1 cellular context compared by ENCODE assay signal in the genomic region with DNA sequence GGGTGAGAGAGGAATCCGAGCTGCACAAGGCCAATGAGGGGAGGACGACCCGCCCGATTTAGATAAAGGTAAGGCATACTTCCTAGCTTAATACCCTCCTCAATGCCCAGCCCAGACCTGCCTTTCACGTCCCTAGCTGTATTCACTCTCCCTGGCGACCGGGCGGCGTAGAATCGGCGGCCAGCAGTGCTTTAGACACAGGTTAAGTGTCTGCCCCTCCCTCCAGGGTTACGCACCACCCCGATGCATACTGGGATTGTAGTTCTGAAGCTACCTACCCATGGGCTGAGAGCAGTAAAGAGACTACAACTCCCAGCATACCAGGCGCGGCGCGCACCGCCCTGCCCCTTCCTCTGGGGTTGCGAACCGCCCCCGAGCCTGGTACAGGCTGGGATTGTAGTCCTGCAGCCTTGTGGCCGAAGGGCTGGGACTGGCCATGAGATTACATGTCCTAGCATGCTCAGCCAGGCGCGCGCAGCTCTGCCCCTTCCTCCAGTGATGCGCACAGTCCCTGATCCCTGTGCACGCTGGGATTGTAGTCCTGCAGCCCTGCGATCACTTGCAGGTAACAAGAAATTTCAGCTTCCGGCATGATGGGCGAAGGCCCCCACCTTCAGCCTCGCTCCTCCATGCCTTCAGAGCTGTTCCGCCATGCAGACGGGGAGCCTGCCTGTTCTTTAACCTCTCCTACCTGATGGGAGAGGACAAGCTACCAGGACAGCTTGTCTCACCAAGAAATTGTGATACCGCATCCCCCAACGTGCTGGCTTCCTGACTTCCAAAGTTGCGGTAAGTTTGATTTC.
TF ChIP-seq lines count a peak whose summit lies in the region.

No MANE protein-coding gene starts in this region.

TF ChIP-seq in GM12878, 131 proteins besides CTCF, POLR2A, EP300 and RAD21 (continued from another document):
- TF ChIP-seq ASH2L (IDR thresholded peaks at IDR 0.05; ENCODE audit: borderline replicate concordance, low read depth) = 0 out of 2 replicates have a peak, but pooled peaks have one; percentile 20
- peak; percentile 70; the same call in 1 of the 2 replicates for TF ChIP-seq TBL1XR1 (IDR thresholded peaks at IDR 0.05; ENCODE audit: low read depth, low read length)
- TF ChIP-seq CREM (IDR thresholded peaks at IDR 0.05; ENCODE audit: low read depth) = peak; percentile 96
- peak; percentile 62 for TF ChIP-seq NBN (IDR thresholded peaks at IDR 0.05)
- peak; percentile 32 for TF ChIP-seq KLF5 (IDR thresholded peaks at IDR 0.05; ENCODE audit: partially characterized antibody)
- TF ChIP-seq SP1 (IDR thresholded peaks at IDR 0.05; ENCODE audit: low read depth, low read length) = peak; percentile 81
- peak; percentile 74 for TF ChIP-seq POLR2AphosphoS5 (IDR thresholded peaks at IDR 0.05; ENCODE audit: low read length)
